Comparison of ENCODE assay signal across 1 cellular context in genomic region chr3:82707035-82707434, GRCh38.
TF ChIP-seq lines count a peak whose summit lies in the region.

No MANE protein-coding gene starts in this region.

TF ChIP-seq in HepG2, 621 proteins besides CTCF, POLR2A, EP300 and RAD21 (continued from another document):
- TF ChIP-seq HMGXB3 (CRISPR knock-in tag; IDR thresholded peaks at IDR 0.05; ENCODE audit: borderline replicate concordance) = no peak
- TF ChIP-seq SMC3 (IDR thresholded peaks at IDR 0.05; ENCODE audit: low read length) = peak; percentile 36; the same call in 1 of the 2 replicates
- no peak for TF ChIP-seq HOXD1 (CRISPR knock-in tag; IDR thresholded peaks at IDR 0.05)
- TF ChIP-seq RFX3 (CRISPR knock-in tag; IDR thresholded peaks at IDR 0.05) = no peak
- no peak for TF ChIP-seq ZNF766 (CRISPR knock-in tag; IDR thresholded peaks at IDR 0.05; ENCODE audit: borderline replicate concordance)
- no peak for TF ChIP-seq SIN3A (IDR thresholded peaks at IDR 0.05; ENCODE audit: borderline replicate concordance, low read depth, low read length)
- TF ChIP-seq ZBTB21 (CRISPR knock-in tag; IDR thresholded peaks at IDR 0.05) = no peak
- no peak for TF ChIP-seq ZNF570 (CRISPR knock-in tag; IDR thresholded peaks at IDR 0.05; ENCODE audit: borderline replicate concordance)
- no peak for TF ChIP-seq ZNF605 (CRISPR knock-in tag; IDR thresholded peaks at IDR 0.05)
TF ChIP-seq in HepG2: peak in this region for 2.
